In the genomic region with DNA sequence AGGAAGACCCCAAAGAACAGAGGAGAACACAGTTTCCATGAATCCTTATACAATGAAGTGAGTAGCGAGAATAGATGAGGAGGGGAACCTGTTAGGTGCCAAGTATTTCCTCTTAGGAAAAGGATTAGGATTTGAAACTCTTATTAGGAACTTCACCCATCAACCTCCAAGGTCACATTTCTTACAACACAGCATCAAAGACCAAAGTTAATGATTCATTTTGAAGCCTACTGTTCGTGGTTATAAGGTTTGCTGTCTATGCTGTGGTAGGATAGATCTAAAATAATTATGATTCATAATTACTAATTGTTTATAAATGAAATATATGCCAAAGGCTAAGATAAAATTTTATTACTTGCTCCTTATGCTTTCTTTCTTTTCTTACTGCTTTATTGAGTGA, we compare ENCODE assay signal across 27 cellular contexts. TPM values are rescaled to one million over a fixed set of nuclear protein-coding genes. Genes with fewer than 3 reads are reported as not detected.
"Had no signal": no experiment of that assay in that cellular context is flagged by ENCODE, and none has a peak within 500 bp of the region (broad histone marks: within the 10 kb centered on the region; RNA-seq: fewer than 3 reads in every experiment).

No MANE protein-coding gene starts in this region.

- H3K4me3 ChIP-seq: esophagus muscularis mucosa, heart right ventricle, neural progenitor cell, uterus had no signal

- H3K9me3 ChIP-seq: esophagus muscularis mucosa, heart right ventricle, uterus had no signal

- H3K27ac ChIP-seq: brain microvascular endothelial cell, esophagus muscularis mucosa, heart right ventricle, neural progenitor cell, uterus had no signal

- H3K36me3 ChIP-seq: brain microvascular endothelial cell, esophagus muscularis mucosa, heart right ventricle, neural progenitor cell, uterus had no signal

- ATAC-seq: activated CD4-positive, alpha-beta T cell treated with anti-CD3 and anti-CD28 coated beads for 36 hours; activated CD8-positive, alpha-beta memory T cell treated with anti-CD3 and anti-CD28 coated beads, Interleukin-2, amount 10 ng/mL, durations not matched to agents 7 days and 5 days; activated CD8-positive, alpha-beta T cell treated with anti-CD3 and anti-CD28 coated beads, Interleukin-2, amount 10 ng/mL, durations not matched to agents 7 days and 5 days; activated T-cell treated with anti-CD3 and anti-CD28 coated beads, Interleukin-2, amount 50 U/mL, for 72 hours; heart right ventricle; naive thymus-derived CD8-positive, alpha-beta T cell; right cardiac atrium; stimulated activated effector memory CD8-positive, alpha-beta T cell treated with anti-CD3 and anti-CD28 coated beads, Interleukin-12 subunit alpha, Interleukin-12 subunit beta, amount 100 ng/mL, for 72 hours had no signal

- H3K9ac ChIP-seq: neural progenitor cell had no signal

- H3K27me3 ChIP-seq: esophagus muscularis mucosa, uterus had no signal

- DNase-seq: activated CD4-positive, alpha-beta T cell treated with anti-CD3 and anti-CD28 coated beads for 36 hours; activated CD4-positive, CD25-positive, alpha-beta regulatory T cell; activated CD8-positive, alpha-beta memory T cell treated with anti-CD3 and anti-CD28 coated beads, Interleukin-2, amount 10 ng/mL, durations not matched to agents 7 days and 5 days; activated CD8-positive, alpha-beta T cell treated with anti-CD3 and anti-CD28 coated beads, Interleukin-2, amount 10 ng/mL, durations not matched to agents 7 days and 5 days; activated naive CD4-positive, alpha-beta T cell treated with Interleukin-2 at 50 U/mL for 16 hours; activated T-cell treated with anti-CD3 and anti-CD28 coated beads for 4 hours; activated T-cell treated with anti-CD3 and anti-CD28 coated beads, Interleukin-2, amount 50 U/mL, for 72 hours; aorta; brain microvascular endothelial cell; endodermal cell; heart right ventricle; left cardiac atrium; midbrain; naive thymus-derived CD8-positive, alpha-beta T cell; occipital lobe; right cardiac atrium; stimulated activated CD4-positive, alpha-beta T cell treated with anti-CD3 and anti-CD28 coated beads, Interleukin-4, amount 100 ng/mL, for 24 hours; substantia nigra; uterus had no signal

- H3K4me1 ChIP-seq: heart right ventricle, uterus had no signal

RNA-seq across cellular contexts. Expression of a gene that starts 6.1 kb away (rescaled TPM):
- total RNA-seq: activated CD4-positive, alpha-beta T cell treated with anti-CD3 and anti-CD28 coated beads for 36 hours; activated CD8-positive, alpha-beta memory T cell treated with anti-CD3 and anti-CD28 coated beads, Interleukin-2, amount 10 ng/mL, durations not matched to agents 7 days and 5 days; activated CD8-positive, alpha-beta T cell treated with anti-CD3 and anti-CD28 coated beads, Interleukin-2, amount 10 ng/mL, durations not matched to agents 7 days and 5 days; activated T-cell treated with anti-CD3 and anti-CD28 coated beads, Interleukin-2, amount 50 U/mL, for 72 hours; lower leg skin; naive thymus-derived CD8-positive, alpha-beta T cell; pulmonary artery endothelial cell; T-helper 1 cell treated with Interleukin-12 subunit alpha and Interleukin-12 subunit beta and Interleukin-4 antibody, amounts not matched to agents 30 ng/mL and 1 ng/mL, for 36 hours had no signal
- polyA plus RNA-seq: naive thymus-derived CD8-positive, alpha-beta T cell had no signal

RNA-seq across cellular contexts. Expression of a gene that starts 26.1 kb away (rescaled TPM):
- total RNA-seq: activated CD4-positive, alpha-beta T cell treated with anti-CD3 and anti-CD28 coated beads for 36 hours; activated CD8-positive, alpha-beta memory T cell treated with anti-CD3 and anti-CD28 coated beads, Interleukin-2, amount 10 ng/mL, durations not matched to agents 7 days and 5 days; activated CD8-positive, alpha-beta T cell treated with anti-CD3 and anti-CD28 coated beads, Interleukin-2, amount 10 ng/mL, durations not matched to agents 7 days and 5 days; activated T-cell treated with anti-CD3 and anti-CD28 coated beads, Interleukin-2, amount 50 U/mL, for 72 hours; aorta; esophagus muscularis mucosa; glomerular endothelial cell; lower leg skin; naive thymus-derived CD8-positive, alpha-beta T cell; pulmonary artery endothelial cell; skeletal muscle tissue; T-helper 1 cell treated with Interleukin-12 subunit alpha and Interleukin-12 subunit beta and Interleukin-4 antibody, amounts not matched to agents 30 ng/mL and 1 ng/mL, for 36 hours; uterus had no signal
- polyA plus RNA-seq: naive thymus-derived CD8-positive, alpha-beta T cell had no signal
